Comparison of ENCODE assay signal across 15 cellular contexts in genomic region chr17:65053354-65053881, GRCh38. TPM values are rescaled to one million over a fixed set of nuclear protein-coding genes. Genes with fewer than 3 reads are reported as not detected.
DNase-seq lines count a peak whose midpoint lies in the region; ATAC-seq and TF ChIP-seq lines count a peak whose summit lies in the region.
"Had no signal": no experiment of that assay in that cellular context is flagged by ENCODE, and none has a peak within 500 bp of the region (broad histone marks: within the 10 kb centered on the region; RNA-seq: fewer than 3 reads in every experiment).

No MANE protein-coding gene starts in this region.

- H3F3A ChIP-seq in PC-3 (ENCODE audit: low read length, unreplicated experiment) (no peaks in the 10 kb centered on the region), smooth muscle cell (ENCODE audit: low read depth) (peaks cover 13% of the 10 kb centered on the region)

- H3K4me1 ChIP-seq in PC-3 (ENCODE audit: insufficient read depth, low read length) (peaks cover 16% of the 10 kb centered on the region), esophagus squamous epithelium (peaks cover 23 to 86% (median 60%) of the 10 kb centered on the region in 3 donors), smooth muscle cell (ENCODE audit: low read depth) (peaks cover 26% of the 10 kb centered on the region)

- H3K36me3 ChIP-seq in PC-3 (ENCODE audit: low read depth, low read length) (peaks cover 37% of the 10 kb centered on the region), esophagus squamous epithelium (peaks cover 0 to 47% (median 4%) of the 10 kb centered on the region in 3 donors), smooth muscle cell (ENCODE audit: low read depth) (peaks cover 16% of the 10 kb centered on the region)

- H3K9ac ChIP-seq in PC-3 (ENCODE audit: low read length) (no peak overlapping the region), smooth muscle cell (ENCODE audit: low read depth) (peak overlapping the region; percentile 90)
- H3K9ac ChIP-seq: parathyroid adenoma had no signal

- H3K4me1 Mint-ChIP-seq in T-helper 2 cell treated with Interferon-gamma antibody and Interleukin-4, amounts not matched to agents 5 μg/mL and 100 μg/mL, for 36 hours (ENCODE audit: low read depth), result peaks cover 57% of the 10 kb centered on the region

- H3K4me3 ChIP-seq in PC-3 (ENCODE audit: low read length) (no peak overlapping the region), esophagus squamous epithelium (peak overlapping the region in 1 of 4 donors; percentile 20), smooth muscle cell (peak overlapping the region; percentile 84)

- BruUV-seq in PC-3 (replicated peaks; lab: Mats Ljungman, UMichigan), result no TSS peak

- H3K4me2 ChIP-seq in PC-3 (ENCODE audit: low read length) (peak overlapping the region; percentile 92), smooth muscle cell (peak overlapping the region; percentile 93)

- no peak for TF ChIP-seq POLR2A in esophagus squamous epithelium (IDR thresholded peaks at IDR 0.05)

- TF ChIP-seq CTCF in PC-3 (conservative IDR thresholded peaks at IDR 0.05; ENCODE audit: low read depth, low read length) (no peak), esophagus squamous epithelium (IDR thresholded peaks at IDR 0.05) (no peak), smooth muscle cell (IDR thresholded peaks at IDR 0.05; ENCODE audit: borderline replicate concordance, insufficient read depth, poor library complexity, severe bottlenecking) (no peak)

- POLR2A ChIA-PET in PC-3 (lab: Charles Lee; ENCODE audit: unreplicated experiment), result no interaction called here

- no peak for ATAC-seq in PC-3
- no peak for ATAC-seq in GM21825 (IDR thresholded peaks at IDR 0.05; ENCODE audit: unreplicated experiment)
- ATAC-seq in GM21786 (IDR thresholded peaks at IDR 0.05; ENCODE audit: unreplicated experiment), result no peak
- ATAC-seq: left cardiac atrium; stimulated activated naive CD8-positive, alpha-beta T cell treated with anti-CD3 and anti-CD28 coated beads, Interleukin-15, amount 100 ng/mL, for 72 hours had no signal

- H4K20me1 ChIP-seq in PC-3 (ENCODE audit: low read length) (peaks cover 27% of the 10 kb centered on the region), smooth muscle cell (ENCODE audit: low read depth) (peaks cover 75% of the 10 kb centered on the region)

- H3K36me3 Mint-ChIP-seq in T-helper 2 cell treated with Interferon-gamma antibody and Interleukin-4, amounts not matched to agents 5 μg/mL and 100 μg/mL, for 36 hours (ENCODE audit: low read depth), result peaks cover 67% of the 10 kb centered on the region

- CTCF ChIA-PET in PC-3 (lab: Charles Lee), result no interaction called here

- intact Hi-C loops in PC-3 (cut with micrococcal nuclease), result no loop called here
- intact Hi-C loops in esophagus squamous epithelium (cut with DNase I), result loop anchor here (10.0 kb wide), 1 partner anchor 69 kb away; no protein-coding TSS in a partner anchor
- intact Hi-C loops in head of caudate nucleus (cut with DNase I), result no loop called here

- H3K27me3 Mint-ChIP-seq in T-helper 2 cell treated with Interferon-gamma antibody and Interleukin-4, amounts not matched to agents 5 μg/mL and 100 μg/mL, for 36 hours (ENCODE audit: low read depth), result no peaks in the 10 kb centered on the region

- H3K27ac Mint-ChIP-seq in T-helper 2 cell treated with Interferon-gamma antibody and Interleukin-4, amounts not matched to agents 5 μg/mL and 100 μg/mL, for 36 hours, result no peak overlapping the region
- H3K27ac Mint-ChIP-seq: stimulated activated naive CD8-positive, alpha-beta T cell treated with anti-CD3 and anti-CD28 coated beads, Interleukin-15, amount 100 ng/mL, for 72 hours had no signal

- no peaks in the 10 kb centered on the region for H3K9me3 Mint-ChIP-seq in T-helper 2 cell treated with Interferon-gamma antibody and Interleukin-4, amounts not matched to agents 5 μg/mL and 100 μg/mL, for 36 hours
- H3K9me3 Mint-ChIP-seq: stimulated activated naive CD8-positive, alpha-beta T cell treated with anti-CD3 and anti-CD28 coated beads, Interleukin-15, amount 100 ng/mL, for 72 hours had no signal

- H3K79me2 ChIP-seq in PC-3 (ENCODE audit: low read length) (peaks cover 74% of the 10 kb centered on the region), smooth muscle cell (ENCODE audit: low read depth) (peaks cover 77% of the 10 kb centered on the region)

- H3K27ac ChIP-seq in PC-3 (ENCODE audit: low read length) (no peak overlapping the region), esophagus squamous epithelium (peak overlapping the region in 3 of 4 donors; percentile 47 to 100 (median 98)), smooth muscle cell (ENCODE audit: low read depth) (peak overlapping the region; percentile 93)

- no peaks in the 10 kb centered on the region for H3K9me2 ChIP-seq in PC-3 (replicated peaks; ENCODE audit: low read length)

- H3K4me3 Mint-ChIP-seq in T-helper 2 cell treated with Interferon-gamma antibody and Interleukin-4, amounts not matched to agents 5 μg/mL and 100 μg/mL, for 36 hours, result peak overlapping the region; percentile 94

- DNase-seq in T-helper 2 cell treated with Interferon-gamma antibody and Interleukin-4, amounts not matched to agents 5 μg/mL and 100 μg/mL, for 36 hours (ENCODE audit: low spot score), result no peak
- no peak for DNase-seq in T-helper 2 cell
- DNase-seq in PC-3, result no peak
- no peak for DNase-seq in esophagus squamous epithelium (lab: John Stamatoyannopoulos, UW)
- no peak for DNase-seq in smooth muscle cell (lab: John Stamatoyannopoulos, UW; ENCODE audit: unreplicated experiment)
- DNase-seq in head of caudate nucleus, result no peak
- DNase-seq: foreskin melanocyte; Kasumi-1; left cardiac atrium; NCI-H2227 treated with DMSO at 0.1 percent for 48 hours; stimulated activated CD4-positive, alpha-beta T cell treated with anti-CD3 and anti-CD28 coated beads, Interleukin-2, amount 100 ng/mL, for 24 hours; stimulated activated naive CD8-positive, alpha-beta T cell treated with anti-CD3 and anti-CD28 coated beads, Interleukin-15, amount 100 ng/mL, for 72 hours had no signal

- H3K27me3 ChIP-seq in PC-3 (ENCODE audit: low read length) (no peaks in the 10 kb centered on the region), esophagus squamous epithelium (no peaks in the 10 kb centered on the region), smooth muscle cell (ENCODE audit: low read depth) (no peaks in the 10 kb centered on the region)

- H3K9me3 ChIP-seq in PC-3 (ENCODE audit: low read length) (no peaks in the 10 kb centered on the region), esophagus squamous epithelium (no peaks in the 10 kb centered on the region), smooth muscle cell (replicated peaks; ENCODE audit: low read depth) (no peaks in the 10 kb centered on the region)

- WGBS in esophagus squamous epithelium, 2 donors, result 84 to 86% methylated on average over 11 of the region's 11 CpGs
- WGBS in smooth muscle cell (ENCODE audit: low lambda C conversion rate), result 93% methylated on average over 11 of the region's 11 CpGs

- H2AFZ ChIP-seq in PC-3 (ENCODE audit: low read length), result no peak overlapping the region
- no peak overlapping the region for H2AFZ ChIP-seq in smooth muscle cell (ENCODE audit: low read depth)
- H2AFZ ChIP-seq: parathyroid adenoma had no signal

RNA-seq across cellular contexts. Expression of gene GNA13, which starts 3.1 kb away (rescaled TPM):
- total RNA-seq in PC-3 (2014; rRNA removed) (33.9 and 38.0 TPM in 2 replicates), esophagus squamous epithelium (10 to 100 TPM; 21.3 to 43.1 (median 35.7) TPM), smooth muscle cell (87.2 and 111 TPM in 2 replicates)
- polyA plus RNA-seq in smooth muscle cell, result 21.5 and 25.8 TPM in 2 replicates
